ENCODE assay signal across 1 cellular context in genomic region chr4:76997454-76997853, GRCh38.
TF ChIP-seq lines count a peak whose summit lies in the region.

No MANE protein-coding gene starts in this region.

TF ChIP-seq in WTC11, 78 proteins besides CTCF, POLR2A, EP300 and RAD21 (continued from another document):
- TF ChIP-seq ERG (CRISPR knock-in tag; IDR thresholded peaks at IDR 0.05) = no peak
- no peak for TF ChIP-seq ELF4 (CRISPR knock-in tag; IDR thresholded peaks at IDR 0.05; ENCODE audit: low read depth)
- TF ChIP-seq ETV6 (CRISPR knock-in tag; IDR thresholded peaks at IDR 0.05) = no peak
- TF ChIP-seq FOXJ3 (CRISPR knock-in tag; IDR thresholded peaks at IDR 0.05; ENCODE audit: borderline replicate concordance) = no peak
- no peak for TF ChIP-seq CDX4 (CRISPR knock-in tag; IDR thresholded peaks at IDR 0.05; ENCODE audit: borderline replicate concordance)
- no peak for TF ChIP-seq RELA (CRISPR knock-in tag; IDR thresholded peaks at IDR 0.05; ENCODE audit: borderline replicate concordance)
- no peak for TF ChIP-seq FOXP1 (CRISPR knock-in tag; IDR thresholded peaks at IDR 0.05; ENCODE audit: borderline replicate concordance)
- no peak for TF ChIP-seq ATF2 (CRISPR knock-in tag; IDR thresholded peaks at IDR 0.05; ENCODE audit: borderline replicate concordance, low read depth)
- TF ChIP-seq ZNF423 (CRISPR knock-in tag; IDR thresholded peaks at IDR 0.05) = no peak
